Comparison of ENCODE assay signal across 8 cellular contexts in the genomic region with DNA sequence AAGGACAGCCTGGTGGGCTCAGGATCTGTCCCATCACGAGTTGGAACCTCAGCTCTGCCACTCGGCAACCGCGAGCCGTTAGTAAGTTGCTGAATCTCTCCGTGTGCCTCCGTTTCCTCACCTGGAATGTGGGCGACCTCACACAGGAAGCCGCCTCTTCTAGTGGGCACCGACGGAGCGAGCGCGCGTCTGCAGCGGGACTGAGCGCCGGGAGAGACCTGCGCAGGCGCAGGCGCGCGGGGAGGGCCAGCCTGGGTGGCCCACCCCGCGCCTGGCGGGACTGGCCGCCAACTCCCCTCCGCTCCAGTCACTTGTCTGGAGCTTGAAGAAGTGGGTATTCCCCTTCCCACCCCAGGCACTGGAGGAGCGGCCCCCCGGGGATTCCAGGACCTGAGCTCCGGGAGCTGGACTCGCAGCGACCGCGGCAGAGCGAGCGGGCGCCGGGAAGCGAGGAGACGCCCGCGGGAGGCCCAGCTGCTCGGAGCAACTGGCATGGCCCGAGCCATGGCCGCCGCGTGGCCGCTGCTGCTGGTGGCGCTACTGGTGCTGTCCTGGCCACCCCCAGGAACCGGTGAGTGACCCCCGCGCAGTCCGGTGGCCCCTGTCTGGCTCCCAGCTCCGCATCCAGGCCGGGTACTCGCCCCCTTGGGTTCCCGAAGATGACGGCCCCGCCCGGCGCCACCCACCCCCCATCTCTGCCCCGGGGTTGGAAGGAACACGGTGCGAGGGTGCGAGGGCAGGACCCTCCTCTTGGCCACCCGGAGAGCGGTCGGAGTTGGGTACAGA. TPM values are rescaled to one million over a fixed set of nuclear protein-coding genes. Genes with fewer than 3 reads are reported as not detected.
DNase-seq lines count a peak whose midpoint lies in the region; ATAC-seq lines count a peak whose summit lies in the region.

Gene PVR (plus strand): TSS at position 306 of the 786 bp plus-strand sequence. CDS start 187 bp downstream, at position 493.

- peak; percentile 84 for DNase-seq in EH (ENCODE audit: low read depth)
- DNase-seq in NCI-H1092 treated with DMSO at 0.1 percent for 48 hours (lab: John Stamatoyannopoulos, UW): peak; percentile 58
- DNase-seq in T1000 (lab: John Stamatoyannopoulos, UW): peak; percentile 68
- DNase-seq in caudate nucleus (lab: John Stamatoyannopoulos, UW): peak in 49 of 61 donors; percentile 7 to 75 (median 34)
- DNase-seq in iPS-NIHi7 (ENCODE audit: extremely low spot score): peak; percentile 93
- peak; percentile 83 for DNase-seq in sciatic nerve (ENCODE audit: low spot score)
- no peak for DNase-seq in germinal center (ENCODE audit: low spot score)

- peak within 1 kb of the TSS; percentile 26 for H3K27ac ChIP-seq in caudate nucleus (ENCODE audit: low read depth, low read length)

- intact Hi-C loops in sciatic nerve (cut with DNase I): no loop called here

- ATAC-seq in sciatic nerve (peak; percentile 95), HG03135 (IDR thresholded peaks at IDR 0.05; ENCODE audit: unreplicated experiment) (no peak)

RNA-seq across cellular contexts. Expression of gene PVR, which starts in this region (rescaled TPM):
- 49.1 TPM for total RNA-seq in sciatic nerve
